In the genomic region with DNA sequence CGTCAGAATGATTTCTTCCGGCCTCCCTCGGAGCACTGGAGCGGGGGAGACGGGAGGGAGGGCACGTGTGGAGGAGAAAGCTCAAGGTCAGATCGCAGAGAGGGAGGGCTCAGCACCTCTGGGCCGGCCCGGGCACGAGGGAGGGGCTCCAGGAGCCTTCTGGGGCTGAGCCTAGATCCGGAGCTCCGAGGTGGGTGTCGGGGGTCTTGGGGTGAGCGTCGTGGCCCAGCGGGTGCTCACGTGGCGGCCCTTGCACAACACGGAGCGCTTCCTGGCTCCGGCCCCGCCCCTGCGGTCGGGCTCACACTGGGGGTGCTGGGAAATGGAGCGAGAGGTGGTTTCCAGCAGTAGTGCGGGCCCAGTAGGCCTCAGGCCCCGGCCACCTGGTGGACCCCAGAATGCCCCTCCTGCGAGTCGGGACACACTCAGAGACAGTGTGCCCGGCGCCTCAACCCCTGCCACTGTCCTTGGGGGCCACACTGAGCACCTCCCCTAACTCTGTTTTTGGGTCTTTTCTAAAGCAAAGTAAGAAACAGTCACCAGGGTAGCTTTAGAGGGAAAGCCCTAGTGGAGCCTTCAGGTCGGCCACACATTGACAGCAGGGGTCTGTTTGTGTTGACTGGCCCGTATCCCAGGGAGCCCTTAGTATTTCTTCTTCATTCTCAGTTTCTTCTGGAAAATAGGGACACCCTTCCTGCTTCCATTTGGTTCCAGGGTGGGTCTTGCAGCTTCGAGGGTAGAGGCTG, we compare ENCODE assay signal across 1 cellular context.
TF ChIP-seq lines count a peak whose summit lies in the region.

No MANE protein-coding gene starts in this region.

TF ChIP-seq in HepG2, 621 proteins besides CTCF, POLR2A, EP300 and RAD21 (continued from another document and continues in another):
- TF ChIP-seq, protein P1, sequence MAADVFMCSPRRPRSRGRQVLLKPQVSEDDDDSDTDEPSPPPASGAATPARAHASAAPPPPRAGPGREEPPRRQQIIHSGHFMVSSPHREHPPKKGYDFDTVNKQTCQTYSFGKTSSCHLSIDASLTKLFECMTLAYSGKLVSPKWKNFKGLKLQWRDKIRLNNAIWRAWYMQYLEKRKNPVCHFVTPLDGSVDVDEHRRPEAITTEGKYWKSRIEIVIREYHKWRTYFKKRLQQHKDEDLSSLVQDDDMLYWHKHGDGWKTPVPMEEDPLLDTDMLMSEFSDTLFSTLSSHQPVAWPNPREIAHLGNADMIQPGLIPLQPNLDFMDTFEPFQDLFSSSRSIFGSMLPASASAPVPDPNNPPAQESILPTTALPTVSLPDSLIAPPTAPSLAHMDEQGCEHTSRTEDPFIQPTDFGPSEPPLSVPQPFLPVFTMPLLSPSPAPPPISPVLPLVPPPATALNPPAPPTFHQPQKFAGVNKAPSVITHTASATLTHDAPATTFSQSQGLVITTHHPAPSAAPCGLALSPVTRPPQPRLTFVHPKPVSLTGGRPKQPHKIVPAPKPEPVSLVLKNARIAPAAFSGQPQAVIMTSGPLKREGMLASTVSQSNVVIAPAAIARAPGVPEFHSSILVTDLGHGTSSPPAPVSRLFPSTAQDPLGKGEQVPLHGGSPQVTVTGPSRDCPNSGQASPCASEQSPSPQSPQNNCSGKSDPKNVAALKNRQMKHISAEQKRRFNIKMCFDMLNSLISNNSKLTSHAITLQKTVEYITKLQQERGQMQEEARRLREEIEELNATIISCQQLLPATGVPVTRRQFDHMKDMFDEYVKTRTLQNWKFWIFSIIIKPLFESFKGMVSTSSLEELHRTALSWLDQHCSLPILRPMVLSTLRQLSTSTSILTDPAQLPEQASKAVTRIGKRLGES (CRISPR knock-in tag; IDR thresholded peaks at IDR 0.05; ENCODE audit: borderline replicate concordance) = 0 out of 2 replicates have a peak, but pooled peaks have one; percentile 31
- TF ChIP-seq ZNF788 (CRISPR knock-in tag; IDR thresholded peaks at IDR 0.05; ENCODE audit: borderline replicate concordance) (peak; percentile 77; the same call in 1 of the 2 replicates), NKX3-1 (CRISPR knock-in tag; IDR thresholded peaks at IDR 0.05) (0 out of 2 replicates have a peak, but pooled peaks have one; percentile 79), ZNF780A (CRISPR knock-in tag; IDR thresholded peaks at IDR 0.05) (no peak), ZSCAN30 (CRISPR knock-in tag; IDR thresholded peaks at IDR 0.05) (no peak), CCAR2 (optimal IDR thresholded peaks at IDR 0.05; ENCODE audit: low read depth, low read length) (no peak), DMAP1 (CRISPR knock-in tag; IDR thresholded peaks at IDR 0.05) (peak; percentile 85), ZNF317 (CRISPR knock-in tag; IDR thresholded peaks at IDR 0.05) (peak; percentile 86), MYNN (CRISPR knock-in tag; IDR thresholded peaks at IDR 0.05; ENCODE audit: low read depth) (no peak), KAT8 (CRISPR knock-in tag; IDR thresholded peaks at IDR 0.05) (peak; percentile 44; the same call in 1 of the 2 replicates), ZNF350 (CRISPR knock-in tag; IDR thresholded peaks at IDR 0.05; ENCODE audit: borderline replicate concordance, low read depth) (no peak; the same call in 1 of the 2 replicates), SRSF9 (IDR thresholded peaks at IDR 0.05; ENCODE audit: borderline replicate concordance, insufficient read depth, low read depth, low read length, poor library complexity, severe bottlenecking) (no peak), ELF1 (CRISPR knock-in tag; IDR thresholded peaks at IDR 0.05) (peak; percentile 58), FOSL2 (CRISPR knock-in tag; IDR thresholded peaks at IDR 0.05) (no peak), ZNF382 (CRISPR knock-in tag; IDR thresholded peaks at IDR 0.05; ENCODE audit: borderline replicate concordance) (no peak), ZNF672 (CRISPR knock-in tag; IDR thresholded peaks at IDR 0.05) (no peak), ZNF737 (CRISPR knock-in tag; IDR thresholded peaks at IDR 0.05; ENCODE audit: borderline replicate concordance) (peak; percentile 86; the same call in 1 of the 2 replicates), ZSCAN29 (CRISPR knock-in tag; conservative IDR thresholded peaks at IDR 0.05) (no peak), BORCS8-MEF2B (CRISPR knock-in tag; IDR thresholded peaks at IDR 0.05) (peak; percentile 30; the same call in 1 of the 2 replicates), SNAPC2 (CRISPR knock-in tag; IDR thresholded peaks at IDR 0.05) (no peak), ZNF746 (CRISPR knock-in tag; IDR thresholded peaks at IDR 0.05) (peak; percentile 95), ZNF431 (CRISPR knock-in tag; IDR thresholded peaks at IDR 0.05; ENCODE audit: borderline replicate concordance, low read depth) (no peak), HCFC1 (IDR thresholded peaks at IDR 0.05; ENCODE audit: low read depth, low read length) (no peak), ZNF10 (CRISPR knock-in tag; IDR thresholded peaks at IDR 0.05; ENCODE audit: borderline replicate concordance, low read depth) (no peak), FOXJ3 (CRISPR knock-in tag; IDR thresholded peaks at IDR 0.05; ENCODE audit: borderline replicate concordance) (0 out of 2 replicates have a peak, but pooled peaks have one; percentile 37), TEAD2 (CRISPR knock-in tag; IDR thresholded peaks at IDR 0.05) (no peak), NFE2L2 (IDR thresholded peaks at IDR 0.05; ENCODE audit: low read length) (no peak), ZNF775 (CRISPR knock-in tag; IDR thresholded peaks at IDR 0.05; ENCODE audit: borderline replicate concordance) (no peak; the same call in 1 of the 2 replicates)
- TF ChIP-seq, protein P2, sequence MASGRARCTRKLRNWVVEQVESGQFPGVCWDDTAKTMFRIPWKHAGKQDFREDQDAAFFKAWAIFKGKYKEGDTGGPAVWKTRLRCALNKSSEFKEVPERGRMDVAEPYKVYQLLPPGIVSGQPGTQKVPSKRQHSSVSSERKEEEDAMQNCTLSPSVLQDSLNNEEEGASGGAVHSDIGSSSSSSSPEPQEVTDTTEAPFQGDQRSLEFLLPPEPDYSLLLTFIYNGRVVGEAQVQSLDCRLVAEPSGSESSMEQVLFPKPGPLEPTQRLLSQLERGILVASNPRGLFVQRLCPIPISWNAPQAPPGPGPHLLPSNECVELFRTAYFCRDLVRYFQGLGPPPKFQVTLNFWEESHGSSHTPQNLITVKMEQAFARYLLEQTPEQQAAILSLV (CRISPR knock-in tag; IDR thresholded peaks at IDR 0.05; ENCODE audit: borderline replicate concordance) = peak; percentile 53; the same call in 1 of the 2 replicates
- TF ChIP-seq, protein P3, sequence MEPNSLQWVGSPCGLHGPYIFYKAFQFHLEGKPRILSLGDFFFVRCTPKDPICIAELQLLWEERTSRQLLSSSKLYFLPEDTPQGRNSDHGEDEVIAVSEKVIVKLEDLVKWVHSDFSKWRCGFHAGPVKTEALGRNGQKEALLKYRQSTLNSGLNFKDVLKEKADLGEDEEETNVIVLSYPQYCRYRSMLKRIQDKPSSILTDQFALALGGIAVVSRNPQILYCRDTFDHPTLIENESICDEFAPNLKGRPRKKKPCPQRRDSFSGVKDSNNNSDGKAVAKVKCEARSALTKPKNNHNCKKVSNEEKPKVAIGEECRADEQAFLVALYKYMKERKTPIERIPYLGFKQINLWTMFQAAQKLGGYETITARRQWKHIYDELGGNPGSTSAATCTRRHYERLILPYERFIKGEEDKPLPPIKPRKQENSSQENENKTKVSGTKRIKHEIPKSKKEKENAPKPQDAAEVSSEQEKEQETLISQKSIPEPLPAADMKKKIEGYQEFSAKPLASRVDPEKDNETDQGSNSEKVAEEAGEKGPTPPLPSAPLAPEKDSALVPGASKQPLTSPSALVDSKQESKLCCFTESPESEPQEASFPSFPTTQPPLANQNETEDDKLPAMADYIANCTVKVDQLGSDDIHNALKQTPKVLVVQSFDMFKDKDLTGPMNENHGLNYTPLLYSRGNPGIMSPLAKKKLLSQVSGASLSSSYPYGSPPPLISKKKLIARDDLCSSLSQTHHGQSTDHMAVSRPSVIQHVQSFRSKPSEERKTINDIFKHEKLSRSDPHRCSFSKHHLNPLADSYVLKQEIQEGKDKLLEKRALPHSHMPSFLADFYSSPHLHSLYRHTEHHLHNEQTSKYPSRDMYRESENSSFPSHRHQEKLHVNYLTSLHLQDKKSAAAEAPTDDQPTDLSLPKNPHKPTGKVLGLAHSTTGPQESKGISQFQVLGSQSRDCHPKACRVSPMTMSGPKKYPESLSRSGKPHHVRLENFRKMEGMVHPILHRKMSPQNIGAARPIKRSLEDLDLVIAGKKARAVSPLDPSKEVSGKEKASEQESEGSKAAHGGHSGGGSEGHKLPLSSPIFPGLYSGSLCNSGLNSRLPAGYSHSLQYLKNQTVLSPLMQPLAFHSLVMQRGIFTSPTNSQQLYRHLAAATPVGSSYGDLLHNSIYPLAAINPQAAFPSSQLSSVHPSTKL (CRISPR knock-in tag; IDR thresholded peaks at IDR 0.05) = peak; percentile 70
- TF ChIP-seq, protein P4, sequence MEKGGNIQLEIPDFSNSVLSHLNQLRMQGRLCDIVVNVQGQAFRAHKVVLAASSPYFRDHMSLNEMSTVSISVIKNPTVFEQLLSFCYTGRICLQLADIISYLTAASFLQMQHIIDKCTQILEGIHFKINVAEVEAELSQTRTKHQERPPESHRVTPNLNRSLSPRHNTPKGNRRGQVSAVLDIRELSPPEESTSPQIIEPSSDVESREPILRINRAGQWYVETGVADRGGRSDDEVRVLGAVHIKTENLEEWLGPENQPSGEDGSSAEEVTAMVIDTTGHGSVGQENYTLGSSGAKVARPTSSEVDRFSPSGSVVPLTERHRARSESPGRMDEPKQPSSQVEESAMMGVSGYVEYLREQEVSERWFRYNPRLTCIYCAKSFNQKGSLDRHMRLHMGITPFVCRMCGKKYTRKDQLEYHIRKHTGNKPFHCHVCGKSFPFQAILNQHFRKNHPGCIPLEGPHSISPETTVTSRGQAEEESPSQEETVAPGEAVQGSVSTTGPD (CRISPR knock-in tag; IDR thresholded peaks at IDR 0.05) = peak; percentile 54; the same call in 1 of the 2 replicates
- TF ChIP-seq, protein P5, sequence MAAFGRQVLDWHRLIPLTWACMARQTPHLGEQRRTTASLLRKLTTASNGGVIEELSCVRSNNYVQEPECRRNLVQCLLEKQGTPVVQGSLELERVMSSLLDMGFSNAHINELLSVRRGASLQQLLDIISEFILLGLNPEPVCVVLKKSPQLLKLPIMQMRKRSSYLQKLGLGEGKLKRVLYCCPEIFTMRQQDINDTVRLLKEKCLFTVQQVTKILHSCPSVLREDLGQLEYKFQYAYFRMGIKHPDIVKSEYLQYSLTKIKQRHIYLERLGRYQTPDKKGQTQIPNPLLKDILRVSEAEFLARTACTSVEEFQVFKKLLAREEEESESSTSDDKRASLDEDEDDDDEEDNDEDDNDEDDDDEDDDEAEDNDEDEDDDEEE (CRISPR knock-in tag; IDR thresholded peaks at IDR 0.05) = no peak
- TF ChIP-seq, protein P6, sequence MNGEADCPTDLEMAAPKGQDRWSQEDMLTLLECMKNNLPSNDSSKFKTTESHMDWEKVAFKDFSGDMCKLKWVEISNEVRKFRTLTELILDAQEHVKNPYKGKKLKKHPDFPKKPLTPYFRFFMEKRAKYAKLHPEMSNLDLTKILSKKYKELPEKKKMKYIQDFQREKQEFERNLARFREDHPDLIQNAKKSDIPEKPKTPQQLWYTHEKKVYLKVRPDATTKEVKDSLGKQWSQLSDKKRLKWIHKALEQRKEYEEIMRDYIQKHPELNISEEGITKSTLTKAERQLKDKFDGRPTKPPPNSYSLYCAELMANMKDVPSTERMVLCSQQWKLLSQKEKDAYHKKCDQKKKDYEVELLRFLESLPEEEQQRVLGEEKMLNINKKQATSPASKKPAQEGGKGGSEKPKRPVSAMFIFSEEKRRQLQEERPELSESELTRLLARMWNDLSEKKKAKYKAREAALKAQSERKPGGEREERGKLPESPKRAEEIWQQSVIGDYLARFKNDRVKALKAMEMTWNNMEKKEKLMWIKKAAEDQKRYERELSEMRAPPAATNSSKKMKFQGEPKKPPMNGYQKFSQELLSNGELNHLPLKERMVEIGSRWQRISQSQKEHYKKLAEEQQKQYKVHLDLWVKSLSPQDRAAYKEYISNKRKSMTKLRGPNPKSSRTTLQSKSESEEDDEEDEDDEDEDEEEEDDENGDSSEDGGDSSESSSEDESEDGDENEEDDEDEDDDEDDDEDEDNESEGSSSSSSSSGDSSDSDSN (CRISPR knock-in tag; IDR thresholded peaks at IDR 0.05) = peak; percentile 26; the same call in 1 of the 2 replicates
- TF ChIP-seq, protein P7, sequence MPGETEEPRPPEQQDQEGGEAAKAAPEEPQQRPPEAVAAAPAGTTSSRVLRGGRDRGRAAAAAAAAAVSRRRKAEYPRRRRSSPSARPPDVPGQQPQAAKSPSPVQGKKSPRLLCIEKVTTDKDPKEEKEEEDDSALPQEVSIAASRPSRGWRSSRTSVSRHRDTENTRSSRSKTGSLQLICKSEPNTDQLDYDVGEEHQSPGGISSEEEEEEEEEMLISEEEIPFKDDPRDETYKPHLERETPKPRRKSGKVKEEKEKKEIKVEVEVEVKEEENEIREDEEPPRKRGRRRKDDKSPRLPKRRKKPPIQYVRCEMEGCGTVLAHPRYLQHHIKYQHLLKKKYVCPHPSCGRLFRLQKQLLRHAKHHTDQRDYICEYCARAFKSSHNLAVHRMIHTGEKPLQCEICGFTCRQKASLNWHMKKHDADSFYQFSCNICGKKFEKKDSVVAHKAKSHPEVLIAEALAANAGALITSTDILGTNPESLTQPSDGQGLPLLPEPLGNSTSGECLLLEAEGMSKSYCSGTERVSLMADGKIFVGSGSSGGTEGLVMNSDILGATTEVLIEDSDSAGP (CRISPR knock-in tag; IDR thresholded peaks at IDR 0.05; ENCODE audit: borderline replicate concordance) = no peak
- TF ChIP-seq, protein P8, sequence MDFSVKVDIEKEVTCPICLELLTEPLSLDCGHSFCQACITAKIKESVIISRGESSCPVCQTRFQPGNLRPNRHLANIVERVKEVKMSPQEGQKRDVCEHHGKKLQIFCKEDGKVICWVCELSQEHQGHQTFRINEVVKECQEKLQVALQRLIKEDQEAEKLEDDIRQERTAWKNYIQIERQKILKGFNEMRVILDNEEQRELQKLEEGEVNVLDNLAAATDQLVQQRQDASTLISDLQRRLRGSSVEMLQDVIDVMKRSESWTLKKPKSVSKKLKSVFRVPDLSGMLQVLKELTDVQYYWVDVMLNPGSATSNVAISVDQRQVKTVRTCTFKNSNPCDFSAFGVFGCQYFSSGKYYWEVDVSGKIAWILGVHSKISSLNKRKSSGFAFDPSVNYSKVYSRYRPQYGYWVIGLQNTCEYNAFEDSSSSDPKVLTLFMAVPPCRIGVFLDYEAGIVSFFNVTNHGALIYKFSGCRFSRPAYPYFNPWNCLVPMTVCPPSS (IDR thresholded peaks at IDR 0.05) = no peak
- TF ChIP-seq, protein P9, sequence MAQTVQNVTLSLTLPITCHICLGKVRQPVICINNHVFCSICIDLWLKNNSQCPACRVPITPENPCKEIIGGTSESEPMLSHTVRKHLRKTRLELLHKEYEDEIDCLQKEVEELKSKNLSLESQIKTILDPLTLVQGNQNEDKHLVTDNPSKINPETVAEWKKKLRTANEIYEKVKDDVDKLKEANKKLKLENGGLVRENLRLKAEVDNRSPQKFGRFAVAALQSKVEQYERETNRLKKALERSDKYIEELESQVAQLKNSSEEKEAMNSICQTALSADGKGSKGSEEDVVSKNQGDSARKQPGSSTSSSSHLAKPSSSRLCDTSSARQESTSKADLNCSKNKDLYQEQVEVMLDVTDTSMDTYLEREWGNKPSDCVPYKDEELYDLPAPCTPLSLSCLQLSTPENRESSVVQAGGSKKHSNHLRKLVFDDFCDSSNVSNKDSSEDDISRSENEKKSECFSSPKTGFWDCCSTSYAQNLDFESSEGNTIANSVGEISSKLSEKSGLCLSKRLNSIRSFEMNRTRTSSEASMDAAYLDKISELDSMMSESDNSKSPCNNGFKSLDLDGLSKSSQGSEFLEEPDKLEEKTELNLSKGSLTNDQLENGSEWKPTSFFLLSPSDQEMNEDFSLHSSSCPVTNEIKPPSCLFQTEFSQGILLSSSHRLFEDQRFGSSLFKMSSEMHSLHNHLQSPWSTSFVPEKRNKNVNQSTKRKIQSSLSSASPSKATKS (CRISPR knock-in tag; IDR thresholded peaks at IDR 0.05) = no peak
